ENCODE assay signal across 8 cellular contexts in the genomic region with DNA sequence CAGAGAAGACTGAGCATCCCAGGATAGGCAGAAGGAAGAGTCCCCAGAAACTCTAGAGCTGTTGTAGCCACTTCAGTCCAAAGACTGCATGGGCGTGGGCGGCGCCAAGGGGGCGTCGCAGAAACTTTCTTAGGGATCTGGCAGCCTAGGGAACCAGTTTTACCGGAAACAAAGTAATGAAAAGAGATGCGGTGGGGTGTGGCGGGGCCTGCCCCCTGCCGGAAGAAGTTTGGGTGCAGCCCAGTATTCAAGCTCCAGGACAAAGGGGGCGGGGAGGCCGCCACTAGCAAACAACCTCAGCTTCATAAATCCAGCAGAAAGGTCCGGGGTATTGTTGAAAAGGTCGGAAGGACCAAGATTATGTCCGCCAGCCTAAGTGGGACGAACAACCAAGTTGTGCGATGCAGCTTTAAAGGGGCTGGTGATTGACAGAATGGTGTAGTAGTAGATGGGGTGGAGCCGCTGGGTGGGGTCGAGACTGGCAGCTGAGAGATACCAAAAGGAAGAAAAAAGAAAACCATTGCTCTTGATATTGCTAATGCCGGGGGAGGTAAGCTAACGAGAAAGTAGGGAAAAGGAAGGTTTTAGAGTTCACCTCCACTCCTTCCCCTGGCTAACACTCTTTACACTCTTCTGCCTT.
DNase-seq lines count a peak whose midpoint lies in the region; ATAC-seq and TF ChIP-seq lines count a peak whose summit lies in the region.

No MANE protein-coding gene starts in this region.

- TF ChIP-seq EP300 in gastroesophageal sphincter (IDR thresholded peaks at IDR 0.05) = no peak
- TF ChIP-seq EP300 in ovary (IDR thresholded peaks at IDR 0.05) = no peak

- TF ChIP-seq CTCF in gastroesophageal sphincter (IDR thresholded peaks at IDR 0.05) (peak in 3 of 4 experiments; percentile 18 to 56 (median 23)), ovary (IDR thresholded peaks at IDR 0.05) (peak; percentile 15 to 22 (median 17))

- DNase-seq in NCI-H2227 (lab: John Stamatoyannopoulos, UW; ENCODE audit: unreplicated experiment) (peak; percentile 3), NCI-H2227 treated with DMSO at 0.1 percent for 48 hours (lab: John Stamatoyannopoulos, UW) (no peak), NCI-H748 (lab: John Stamatoyannopoulos, UW; ENCODE audit: unreplicated experiment) (peak; percentile 81), ovary (peak; percentile 46 to 74 (median 51)), aorta (peak; percentile 68 to 80)
- peak; percentile 10 for DNase-seq in activated T-cell treated with anti-CD3 and anti-CD28 coated beads, Interleukin-2, amount 50 U/mL, for 4 hours

- 5 to 40% methylated on average over 8 to 10 of the region's 20 CpGs for WGBS in gastroesophageal sphincter (ENCODE audit: low coverage in 1 of 2), 2 donors
- WGBS in ovary, 3 donors = 21 to 28% (median 28%) methylated on average over 20 of the region's 20 CpGs
- WGBS in aorta, 2 donors = 1 to 27% methylated on average over 20 of the region's 20 CpGs

- TF ChIP-seq POLR2A in gastroesophageal sphincter (IDR thresholded peaks at IDR 0.05) (no peak), ovary (IDR thresholded peaks at IDR 0.05) (no peak)

- no peaks in the 10 kb centered on the region for H3K36me3 Mint-ChIP-seq in activated T-cell treated with anti-CD3 and anti-CD28 coated beads, Interleukin-2, amount 50 U/mL, for 4 hours (ENCODE audit: insufficient read depth)

- no peaks in the 10 kb centered on the region for H3K9me3 Mint-ChIP-seq in activated T-cell treated with anti-CD3 and anti-CD28 coated beads, Interleukin-2, amount 50 U/mL, for 4 hours

- H3K27ac ChIP-seq in gastroesophageal sphincter (peak overlapping the region in 3 of 4 donors; percentile 25 to 74 (median 57)), ovary (peak overlapping the region; percentile 6 to 46), aorta (ENCODE audit: low read depth in 1 of 2, low read length in 2 of 2) (peak overlapping the region in 1 of 2 donors; percentile 54)

- H3K9me3 ChIP-seq in gastroesophageal sphincter = no peaks in the 10 kb centered on the region
- no peaks in the 10 kb centered on the region for H3K9me3 ChIP-seq in ovary
- no peaks in the 10 kb centered on the region for H3K9me3 ChIP-seq in aorta (ENCODE audit: control insufficient read depth, low read length)

- H3K36me3 ChIP-seq in gastroesophageal sphincter (no peaks in the 10 kb centered on the region), ovary (no peaks in the 10 kb centered on the region), aorta (ENCODE audit: control insufficient read depth in 1 of 2, insufficient read depth in 2 of 2, low read length in 1 of 2) (no peaks in the 10 kb centered on the region)

- H3K4me1 Mint-ChIP-seq in activated T-cell treated with anti-CD3 and anti-CD28 coated beads, Interleukin-2, amount 50 U/mL, for 4 hours (ENCODE audit: low read depth) = peaks cover 11% of the 10 kb centered on the region

- H3K27me3 ChIP-seq in gastroesophageal sphincter (no peaks in the 10 kb centered on the region), ovary (no peaks in the 10 kb centered on the region), aorta (ENCODE audit: control insufficient read depth in 1 of 2, insufficient read depth in 2 of 2, low read length in 1 of 2) (no peaks in the 10 kb centered on the region)

- peak overlapping the region; percentile 64 to 87 for H3K4me3 ChIP-seq in gastroesophageal sphincter
- peak overlapping the region; percentile 49 for H3K4me3 ChIP-seq in ovary
- peak overlapping the region; percentile 78 to 86 for H3K4me3 ChIP-seq in aorta (ENCODE audit: low read length in 2 of 2)

- H3K4me1 ChIP-seq in gastroesophageal sphincter = no peaks in the 10 kb centered on the region
- peaks cover 2% of the 10 kb centered on the region for H3K4me1 ChIP-seq in ovary (ENCODE audit: insufficient read depth)
- H3K4me1 ChIP-seq in aorta (ENCODE audit: control insufficient read depth in 1 of 2, insufficient read depth in 2 of 2, low read length in 2 of 2) = peaks cover 0 to 2% of the 10 kb centered on the region in 2 donors

- no peaks in the 10 kb centered on the region for H3K27me3 Mint-ChIP-seq in activated T-cell treated with anti-CD3 and anti-CD28 coated beads, Interleukin-2, amount 50 U/mL, for 4 hours (ENCODE audit: low read depth)

- peak overlapping the region; percentile 85 for H3K4me3 Mint-ChIP-seq in activated T-cell treated with anti-CD3 and anti-CD28 coated beads, Interleukin-2, amount 50 U/mL, for 4 hours

- intact Hi-C loops in ovary (cut with DNase I) = no loop called here
- intact Hi-C loops in aorta (cut with DNase I) = loop anchor here in 1 of 2 donors (10.0 kb wide), 1 partner anchor 327 kb away; the partner anchor contains the start of gene KLF8

- ATAC-seq in HG02798 (IDR thresholded peaks at IDR 0.05; ENCODE audit: poor library complexity, unreplicated experiment) = peak; percentile 87
- peak; percentile 72 to 74 for ATAC-seq in activated T-cell treated with anti-CD3 and anti-CD28 coated beads, Interleukin-2, amount 50 U/mL, for 4 hours
- peak; percentile 66 for ATAC-seq in gastroesophageal sphincter
- ATAC-seq in aorta (ENCODE audit: low FRiP score) = peak; percentile 76
